In the genomic region with DNA sequence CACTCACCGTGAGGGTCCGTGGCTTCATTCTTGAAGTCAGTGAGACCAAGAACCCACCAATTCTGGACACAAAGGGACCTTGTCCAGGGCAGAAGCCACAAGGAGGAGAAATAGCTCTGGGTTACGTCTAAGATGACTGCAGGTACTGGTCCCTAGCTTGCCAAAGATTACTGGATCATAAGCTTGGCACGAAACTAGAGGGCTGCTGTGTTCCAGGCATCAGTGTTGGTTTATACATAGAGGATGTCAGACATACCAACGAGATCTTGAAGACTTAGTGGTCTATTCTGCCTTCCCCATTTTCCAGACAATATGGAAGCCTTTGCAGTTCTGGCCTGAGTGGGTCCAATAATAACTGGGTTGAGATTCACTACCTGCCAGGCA, we compare ENCODE assay signal across 1 cellular context.
TF ChIP-seq lines count a peak whose summit lies in the region.

No MANE protein-coding gene starts in this region.

TF ChIP-seq in GM12878, 131 proteins besides CTCF, POLR2A, EP300 and RAD21:
- TF ChIP-seq, protein P1, sequence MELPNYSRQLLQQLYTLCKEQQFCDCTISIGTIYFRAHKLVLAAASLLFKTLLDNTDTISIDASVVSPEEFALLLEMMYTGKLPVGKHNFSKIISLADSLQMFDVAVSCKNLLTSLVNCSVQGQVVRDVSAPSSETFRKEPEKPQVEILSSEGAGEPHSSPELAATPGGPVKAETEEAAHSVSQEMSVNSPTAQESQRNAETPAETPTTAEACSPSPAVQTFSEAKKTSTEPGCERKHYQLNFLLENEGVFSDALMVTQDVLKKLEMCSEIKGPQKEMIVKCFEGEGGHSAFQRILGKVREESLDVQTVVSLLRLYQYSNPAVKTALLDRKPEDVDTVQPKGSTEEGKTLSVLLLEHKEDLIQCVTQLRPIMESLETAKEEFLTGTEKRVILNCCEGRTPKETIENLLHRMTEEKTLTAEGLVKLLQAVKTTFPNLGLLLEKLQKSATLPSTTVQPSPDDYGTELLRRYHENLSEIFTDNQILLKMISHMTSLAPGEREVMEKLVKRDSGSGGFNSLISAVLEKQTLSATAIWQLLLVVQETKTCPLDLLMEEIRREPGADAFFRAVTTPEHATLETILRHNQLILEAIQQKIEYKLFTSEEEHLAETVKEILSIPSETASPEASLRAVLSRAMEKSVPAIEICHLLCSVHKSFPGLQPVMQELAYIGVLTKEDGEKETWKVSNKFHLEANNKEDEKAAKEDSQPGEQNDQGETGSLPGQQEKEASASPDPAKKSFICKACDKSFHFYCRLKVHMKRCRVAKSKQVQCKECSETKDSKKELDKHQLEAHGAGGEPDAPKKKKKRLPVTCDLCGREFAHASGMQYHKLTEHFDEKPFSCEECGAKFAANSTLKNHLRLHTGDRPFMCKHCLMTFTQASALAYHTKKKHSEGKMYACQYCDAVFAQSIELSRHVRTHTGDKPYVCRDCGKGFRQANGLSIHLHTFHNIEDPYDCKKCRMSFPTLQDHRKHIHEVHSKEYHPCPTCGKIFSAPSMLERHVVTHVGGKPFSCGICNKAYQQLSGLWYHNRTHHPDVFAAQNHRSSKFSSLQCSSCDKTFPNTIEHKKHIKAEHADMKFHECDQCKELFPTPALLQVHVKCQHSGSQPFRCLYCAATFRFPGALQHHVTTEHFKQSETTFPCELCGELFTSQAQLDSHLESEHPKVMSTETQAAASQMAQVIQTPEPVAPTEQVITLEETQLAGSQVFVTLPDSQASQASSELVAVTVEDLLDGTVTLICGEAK (IDR thresholded peaks at IDR 0.05; ENCODE audit: borderline replicate concordance), result no peak
- TF ChIP-seq EGR1 (IDR thresholded peaks at IDR 0.05; ENCODE audit: borderline replicate concordance in 1 of 2, low read depth in 2 of 2, low read length in 2 of 2) (no peak), POLR2AphosphoS5 (IDR thresholded peaks at IDR 0.05; ENCODE audit: low read length) (no peak), STAT3 (IDR thresholded peaks at IDR 0.05; ENCODE audit: low read depth, low read length) (no peak), HDGF (IDR thresholded peaks at IDR 0.05) (no peak), SREBF2 (IDR thresholded peaks at IDR 0.05; ENCODE audit: low read length) (no peak), NR2C1 (IDR thresholded peaks at IDR 0.05) (no peak), ZNF274 (IDR thresholded peaks at IDR 0.05; ENCODE audit: insufficient read depth, insufficient read length) (no peak), CHD1 (IDR thresholded peaks at IDR 0.05; ENCODE audit: low read depth, low read length) (no peak), BRCA1 (IDR thresholded peaks at IDR 0.05; ENCODE audit: low read depth, low read length) (no peak), SP1 (IDR thresholded peaks at IDR 0.05; ENCODE audit: low read depth, low read length) (no peak)
- TF ChIP-seq, protein P2, sequence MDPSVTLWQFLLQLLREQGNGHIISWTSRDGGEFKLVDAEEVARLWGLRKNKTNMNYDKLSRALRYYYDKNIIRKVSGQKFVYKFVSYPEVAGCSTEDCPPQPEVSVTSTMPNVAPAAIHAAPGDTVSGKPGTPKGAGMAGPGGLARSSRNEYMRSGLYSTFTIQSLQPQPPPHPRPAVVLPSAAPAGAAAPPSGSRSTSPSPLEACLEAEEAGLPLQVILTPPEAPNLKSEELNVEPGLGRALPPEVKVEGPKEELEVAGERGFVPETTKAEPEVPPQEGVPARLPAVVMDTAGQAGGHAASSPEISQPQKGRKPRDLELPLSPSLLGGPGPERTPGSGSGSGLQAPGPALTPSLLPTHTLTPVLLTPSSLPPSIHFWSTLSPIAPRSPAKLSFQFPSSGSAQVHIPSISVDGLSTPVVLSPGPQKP (IDR thresholded peaks at IDR 0.05; ENCODE audit: low read depth, low read length), result no peak
- TF ChIP-seq, protein P3, sequence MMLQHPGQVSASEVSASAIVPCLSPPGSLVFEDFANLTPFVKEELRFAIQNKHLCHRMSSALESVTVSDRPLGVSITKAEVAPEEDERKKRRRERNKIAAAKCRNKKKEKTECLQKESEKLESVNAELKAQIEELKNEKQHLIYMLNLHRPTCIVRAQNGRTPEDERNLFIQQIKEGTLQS (IDR thresholded peaks at IDR 0.05; ENCODE audit: borderline replicate concordance, extremely low read depth, low read depth, low read length), result no peak
- TF ChIP-seq, protein P4, sequence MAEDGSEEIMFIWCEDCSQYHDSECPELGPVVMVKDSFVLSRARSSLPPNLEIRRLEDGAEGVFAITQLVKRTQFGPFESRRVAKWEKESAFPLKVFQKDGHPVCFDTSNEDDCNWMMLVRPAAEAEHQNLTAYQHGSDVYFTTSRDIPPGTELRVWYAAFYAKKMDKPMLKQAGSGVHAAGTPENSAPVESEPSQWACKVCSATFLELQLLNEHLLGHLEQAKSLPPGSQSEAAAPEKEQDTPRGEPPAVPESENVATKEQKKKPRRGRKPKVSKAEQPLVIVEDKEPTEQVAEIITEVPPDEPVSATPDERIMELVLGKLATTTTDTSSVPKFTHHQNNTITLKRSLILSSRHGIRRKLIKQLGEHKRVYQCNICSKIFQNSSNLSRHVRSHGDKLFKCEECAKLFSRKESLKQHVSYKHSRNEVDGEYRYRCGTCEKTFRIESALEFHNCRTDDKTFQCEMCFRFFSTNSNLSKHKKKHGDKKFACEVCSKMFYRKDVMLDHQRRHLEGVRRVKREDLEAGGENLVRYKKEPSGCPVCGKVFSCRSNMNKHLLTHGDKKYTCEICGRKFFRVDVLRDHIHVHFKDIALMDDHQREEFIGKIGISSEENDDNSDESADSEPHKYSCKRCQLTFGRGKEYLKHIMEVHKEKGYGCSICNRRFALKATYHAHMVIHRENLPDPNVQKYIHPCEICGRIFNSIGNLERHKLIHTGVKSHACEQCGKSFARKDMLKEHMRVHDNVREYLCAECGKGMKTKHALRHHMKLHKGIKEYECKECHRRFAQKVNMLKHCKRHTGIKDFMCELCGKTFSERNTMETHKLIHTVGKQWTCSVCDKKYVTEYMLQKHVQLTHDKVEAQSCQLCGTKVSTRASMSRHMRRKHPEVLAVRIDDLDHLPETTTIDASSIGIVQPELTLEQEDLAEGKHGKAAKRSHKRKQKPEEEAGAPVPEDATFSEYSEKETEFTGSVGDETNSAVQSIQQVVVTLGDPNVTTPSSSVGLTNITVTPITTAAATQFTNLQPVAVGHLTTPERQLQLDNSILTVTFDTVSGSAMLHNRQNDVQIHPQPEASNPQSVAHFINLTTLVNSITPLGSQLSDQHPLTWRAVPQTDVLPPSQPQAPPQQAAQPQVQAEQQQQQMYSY (CRISPR knock-in tag; IDR thresholded peaks at IDR 0.05), result no peak
- TF ChIP-seq, protein P5, sequence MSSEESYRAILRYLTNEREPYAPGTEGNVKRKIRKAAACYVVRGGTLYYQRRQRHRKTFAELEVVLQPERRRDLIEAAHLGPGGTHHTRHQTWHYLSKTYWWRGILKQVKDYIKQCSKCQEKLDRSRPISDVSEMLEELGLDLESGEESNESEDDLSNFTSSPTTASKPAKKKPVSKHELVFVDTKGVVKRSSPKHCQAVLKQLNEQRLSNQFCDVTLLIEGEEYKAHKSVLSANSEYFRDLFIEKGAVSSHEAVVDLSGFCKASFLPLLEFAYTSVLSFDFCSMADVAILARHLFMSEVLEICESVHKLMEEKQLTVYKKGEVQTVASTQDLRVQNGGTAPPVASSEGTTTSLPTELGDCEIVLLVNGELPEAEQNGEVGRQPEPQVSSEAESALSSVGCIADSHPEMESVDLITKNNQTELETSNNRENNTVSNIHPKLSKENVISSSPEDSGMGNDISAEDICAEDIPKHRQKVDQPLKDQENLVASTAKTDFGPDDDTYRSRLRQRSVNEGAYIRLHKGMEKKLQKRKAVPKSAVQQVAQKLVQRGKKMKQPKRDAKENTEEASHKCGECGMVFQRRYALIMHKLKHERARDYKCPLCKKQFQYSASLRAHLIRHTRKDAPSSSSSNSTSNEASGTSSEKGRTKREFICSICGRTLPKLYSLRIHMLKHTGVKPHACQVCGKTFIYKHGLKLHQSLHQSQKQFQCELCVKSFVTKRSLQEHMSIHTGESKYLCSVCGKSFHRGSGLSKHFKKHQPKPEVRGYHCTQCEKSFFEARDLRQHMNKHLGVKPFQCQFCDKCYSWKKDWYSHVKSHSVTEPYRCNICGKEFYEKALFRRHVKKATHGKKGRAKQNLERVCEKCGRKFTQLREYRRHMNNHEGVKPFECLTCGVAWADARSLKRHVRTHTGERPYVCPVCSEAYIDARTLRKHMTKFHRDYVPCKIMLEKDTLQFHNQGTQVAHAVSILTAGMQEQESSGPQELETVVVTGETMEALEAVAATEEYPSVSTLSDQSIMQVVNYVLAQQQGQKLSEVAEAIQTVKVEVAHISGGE (CRISPR knock-in tag; IDR thresholded peaks at IDR 0.05), result no peak
